Comparison of ENCODE assay signal across 24 cellular contexts in genomic region chr2:236599059-236599458, GRCh38. TPM values are rescaled to one million over a fixed set of nuclear protein-coding genes. Genes with fewer than 3 reads are reported as not detected.
"Had no signal": no experiment of that assay in that cellular context is flagged by ENCODE, and none has a peak within 500 bp of the region (broad histone marks: within the 10 kb centered on the region; RNA-seq: fewer than 3 reads in every experiment).

No MANE protein-coding gene starts in this region.

- H3K4me1 ChIP-seq: colonic mucosa, esophagus squamous epithelium, gastroesophageal sphincter had no signal

- H3K27ac ChIP-seq: brain microvascular endothelial cell, colonic mucosa, epithelial cell of prostate, esophagus squamous epithelium, gastroesophageal sphincter had no signal

- ATAC-seq: activated CD4-positive, alpha-beta T cell treated with anti-CD3 and anti-CD28 coated beads for 36 hours; activated CD8-positive, alpha-beta memory T cell treated with anti-CD3 and anti-CD28 coated beads, Interleukin-2, amount 10 ng/mL, durations not matched to agents 7 days and 5 days; activated CD8-positive, alpha-beta T cell treated with anti-CD3 and anti-CD28 coated beads, Interleukin-2, amount 10 ng/mL, durations not matched to agents 7 days and 5 days; gastroesophageal sphincter had no signal

- DNase-seq: activated CD4-positive, alpha-beta memory T cell treated with anti-CD3 and anti-CD28 coated beads for 36 hours; activated CD4-positive, alpha-beta T cell treated with anti-CD3 and anti-CD28 coated beads for 36 hours; activated CD4-positive, alpha-beta T cell treated with anti-CD3 and anti-CD28 coated beads, Interleukin-2, amount 10 ng/mL, durations not matched to agents 24 days and 14 days; activated CD4-positive, CD25-positive, alpha-beta regulatory T cell; activated CD4-positive, CD25-positive, alpha-beta regulatory T cell treated with anti-CD3 and anti-CD28 coated beads, Interleukin-2, amount 50 U/mL, for 72 hours; activated CD8-positive, alpha-beta memory T cell treated with anti-CD3 and anti-CD28 coated beads, Interleukin-2, amount 10 ng/mL, durations not matched to agents 7 days and 5 days; activated CD8-positive, alpha-beta memory T cell treated with anti-CD3 and anti-CD28 coated beads, Interleukin-2, amount 50 U/mL, for 4 hours; activated CD8-positive, alpha-beta T cell treated with anti-CD3 and anti-CD28 coated beads, Interleukin-2, amount 10 ng/mL, durations not matched to agents 7 days and 5 days; activated effector memory CD4-positive, alpha-beta T cell treated with anti-CD3 and anti-CD28 coated beads, Interleukin-2, amount 50 U/mL, for 16 hours; activated naive CD4-positive, alpha-beta T cell treated with anti-CD3 and anti-CD28 coated beads, Interleukin-2, amount 50 U/mL, for 16 hours; activated T-cell treated with anti-CD3 and anti-CD28 coated beads, Interleukin-2, amount 50 U/mL, for 1 hour; activated T-cell treated with anti-CD3 and anti-CD28 coated beads, Interleukin-2, amount 50 U/mL, for 48 hours; amniotic stem cell; anterior cingulate cortex; brain microvascular endothelial cell; central memory CD4-positive, alpha-beta T cell; colonic mucosa; effector CD8-positive, alpha-beta T cell; esophagus squamous epithelium; foreskin melanocyte; T-helper 2 cell had no signal

- H3K27me3 ChIP-seq: brain microvascular endothelial cell, colonic mucosa, gastroesophageal sphincter had no signal

- H3K4me3 ChIP-seq: colonic mucosa, esophagus squamous epithelium, gastroesophageal sphincter had no signal

- H3K9me3 ChIP-seq: colonic mucosa, esophagus squamous epithelium, gastroesophageal sphincter had no signal

- H3K36me3 ChIP-seq: brain microvascular endothelial cell, colonic mucosa, esophagus squamous epithelium, gastroesophageal sphincter had no signal

RNA-seq across cellular contexts. Expression of gene ACKR3, which starts 29.4 kb away (rescaled TPM):
- total RNA-seq: fibroblast of villous mesenchyme had no signal
